Comparison of ENCODE assay signal across 11 cellular contexts in genomic region chr4:173891072-173891471, GRCh38.
"Had no signal": no experiment of that assay in that cellular context is flagged by ENCODE, and none has a peak within 500 bp of the region (broad histone marks: within the 10 kb centered on the region; RNA-seq: fewer than 3 reads in every experiment).

No MANE protein-coding gene starts in this region.

- ATAC-seq: GM23338, HCT116 had no signal

- FAIRE-seq: H1, H54 had no signal

- H3K27ac ChIP-seq: GM23248 had no signal

- H3K4me2 ChIP-seq: GM23338 had no signal

- DNase-seq: GM23248, GOT3, H7, H9, HCEC 1CT, HFFc6 had no signal

- H3K4me1 ChIP-seq: HAP-1 had no signal

- H3K4me3 ChIP-seq: GM23248, GM23338, HAP-1 had no signal

- H3K9ac ChIP-seq: GM23248 had no signal

- H3K36me3 ChIP-seq: HAP-1 had no signal

- H3K9me3 ChIP-seq: HAP-1 had no signal

- H2AFZ ChIP-seq: GM23248, GM23338 had no signal
